In the genomic region with DNA sequence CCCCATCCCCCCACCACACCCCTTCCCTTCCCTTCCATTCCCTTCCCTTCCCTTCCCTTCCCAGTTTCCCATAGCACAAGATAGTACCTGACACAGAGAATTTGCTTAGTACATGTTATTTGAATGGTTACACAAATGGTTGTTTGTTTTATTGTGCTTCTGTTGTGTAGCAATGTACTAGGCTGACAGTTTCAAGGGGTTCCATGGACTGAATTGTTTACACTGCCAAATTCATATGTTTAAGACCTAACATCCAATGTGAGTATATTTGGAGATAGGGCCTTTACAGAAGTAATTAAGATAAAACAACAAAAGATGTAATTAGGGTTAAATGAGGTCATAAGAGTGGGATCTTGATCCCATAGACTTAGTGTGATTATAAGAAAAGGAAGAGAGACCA, we compare ENCODE assay signal across 1 cellular context.
TF ChIP-seq lines count a peak whose summit lies in the region.

No MANE protein-coding gene starts in this region.

TF ChIP-seq in HepG2, 621 proteins besides CTCF, POLR2A, EP300 and RAD21:
- TF ChIP-seq, protein P1, sequence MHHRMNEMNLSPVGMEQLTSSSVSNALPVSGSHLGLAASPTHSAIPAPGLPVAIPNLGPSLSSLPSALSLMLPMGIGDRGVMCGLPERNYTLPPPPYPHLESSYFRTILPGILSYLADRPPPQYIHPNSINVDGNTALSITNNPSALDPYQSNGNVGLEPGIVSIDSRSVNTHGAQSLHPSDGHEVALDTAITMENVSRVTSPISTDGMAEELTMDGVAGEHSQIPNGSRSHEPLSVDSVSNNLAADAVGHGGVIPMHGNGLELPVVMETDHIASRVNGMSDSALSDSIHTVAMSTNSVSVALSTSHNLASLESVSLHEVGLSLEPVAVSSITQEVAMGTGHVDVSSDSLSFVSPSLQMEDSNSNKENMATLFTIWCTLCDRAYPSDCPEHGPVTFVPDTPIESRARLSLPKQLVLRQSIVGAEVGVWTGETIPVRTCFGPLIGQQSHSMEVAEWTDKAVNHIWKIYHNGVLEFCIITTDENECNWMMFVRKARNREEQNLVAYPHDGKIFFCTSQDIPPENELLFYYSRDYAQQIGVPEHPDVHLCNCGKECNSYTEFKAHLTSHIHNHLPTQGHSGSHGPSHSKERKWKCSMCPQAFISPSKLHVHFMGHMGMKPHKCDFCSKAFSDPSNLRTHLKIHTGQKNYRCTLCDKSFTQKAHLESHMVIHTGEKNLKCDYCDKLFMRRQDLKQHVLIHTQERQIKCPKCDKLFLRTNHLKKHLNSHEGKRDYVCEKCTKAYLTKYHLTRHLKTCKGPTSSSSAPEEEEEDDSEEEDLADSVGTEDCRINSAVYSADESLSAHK (CRISPR knock-in tag; IDR thresholded peaks at IDR 0.05; ENCODE audit: borderline replicate concordance), result peak; percentile 83; the same call in 1 of the 2 replicates
- TF ChIP-seq NR2F2 (IDR thresholded peaks at IDR 0.05; ENCODE audit: borderline replicate concordance, low read depth), result no peak
TF ChIP-seq in HepG2: peak in this region for 1.
